In the genomic region with DNA sequence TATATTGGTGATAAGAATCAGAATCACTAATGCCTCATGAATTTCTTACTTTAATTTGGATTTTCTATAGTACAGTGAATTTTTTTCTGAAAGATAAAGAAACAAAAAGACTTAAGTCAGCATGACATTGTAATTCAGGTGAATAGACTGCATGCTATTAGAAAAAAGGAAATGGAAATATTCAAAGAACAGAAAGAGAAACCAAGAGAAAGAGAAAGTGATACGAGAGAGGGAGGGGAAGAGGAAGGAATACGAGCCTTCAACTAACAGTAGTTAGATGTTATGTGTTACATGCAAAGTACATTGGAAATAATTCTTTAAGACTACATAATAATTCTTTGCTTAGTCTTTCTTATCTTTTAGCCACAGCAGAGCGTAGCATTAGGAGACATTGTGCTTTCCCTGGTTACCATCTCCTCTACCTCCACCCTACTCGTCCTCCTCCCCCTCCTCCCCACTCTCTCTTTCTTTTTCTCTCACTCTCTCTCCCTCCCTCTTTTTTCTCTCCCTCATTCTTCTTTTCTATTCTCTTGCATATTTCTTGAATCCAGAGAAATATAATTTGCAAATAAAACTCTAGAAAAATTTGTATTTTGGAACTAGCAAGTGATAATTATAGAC, we compare ENCODE assay signal across 8 cellular contexts. TPM values are rescaled to one million over a fixed set of nuclear protein-coding genes. Genes with fewer than 3 reads are reported as not detected.
DNase-seq lines count a peak whose midpoint lies in the region; ATAC-seq and TF ChIP-seq lines count a peak whose summit lies in the region.

No MANE protein-coding gene starts in this region.

- ATAC-seq in GM19467 (IDR thresholded peaks at IDR 0.05; ENCODE audit: unreplicated experiment) (peak; percentile 98), HG03457 (IDR thresholded peaks at IDR 0.05; ENCODE audit: unreplicated experiment) (peak; percentile 90)

- DNase-seq in ELR (ENCODE audit: low read depth) (peak; percentile 20), epithelial cell of proximal tubule (ENCODE audit: low read depth) (no peak), GOT3 (lab: John Stamatoyannopoulos, UW) (no peak), NCI-H2029 (lab: John Stamatoyannopoulos, UW) (no peak), UCSD-AML1 (lab: John Stamatoyannopoulos, UW; ENCODE audit: unreplicated experiment) (no peak), NCI-H2107 treated with DMSO at 0.1 percent for 48 hours (lab: John Stamatoyannopoulos, UW; ENCODE audit: unreplicated experiment) (no peak)

- peak overlapping the region; percentile 20 for H3K4me3 ChIP-seq in epithelial cell of proximal tubule (ENCODE audit: low read depth, low read length)

- no peak for TF ChIP-seq CTCF in epithelial cell of proximal tubule (conservative IDR thresholded peaks at IDR 0.05; ENCODE audit: low read depth, low read length)

RNA-seq across cellular contexts. Expression of gene ADGRL4, which starts 46.4 kb away (rescaled TPM):
- total RNA-seq in epithelial cell of proximal tubule = 9.0 and 14.6 TPM in 2 replicates
